ENCODE assay signal across 11 cellular contexts in the genomic region with DNA sequence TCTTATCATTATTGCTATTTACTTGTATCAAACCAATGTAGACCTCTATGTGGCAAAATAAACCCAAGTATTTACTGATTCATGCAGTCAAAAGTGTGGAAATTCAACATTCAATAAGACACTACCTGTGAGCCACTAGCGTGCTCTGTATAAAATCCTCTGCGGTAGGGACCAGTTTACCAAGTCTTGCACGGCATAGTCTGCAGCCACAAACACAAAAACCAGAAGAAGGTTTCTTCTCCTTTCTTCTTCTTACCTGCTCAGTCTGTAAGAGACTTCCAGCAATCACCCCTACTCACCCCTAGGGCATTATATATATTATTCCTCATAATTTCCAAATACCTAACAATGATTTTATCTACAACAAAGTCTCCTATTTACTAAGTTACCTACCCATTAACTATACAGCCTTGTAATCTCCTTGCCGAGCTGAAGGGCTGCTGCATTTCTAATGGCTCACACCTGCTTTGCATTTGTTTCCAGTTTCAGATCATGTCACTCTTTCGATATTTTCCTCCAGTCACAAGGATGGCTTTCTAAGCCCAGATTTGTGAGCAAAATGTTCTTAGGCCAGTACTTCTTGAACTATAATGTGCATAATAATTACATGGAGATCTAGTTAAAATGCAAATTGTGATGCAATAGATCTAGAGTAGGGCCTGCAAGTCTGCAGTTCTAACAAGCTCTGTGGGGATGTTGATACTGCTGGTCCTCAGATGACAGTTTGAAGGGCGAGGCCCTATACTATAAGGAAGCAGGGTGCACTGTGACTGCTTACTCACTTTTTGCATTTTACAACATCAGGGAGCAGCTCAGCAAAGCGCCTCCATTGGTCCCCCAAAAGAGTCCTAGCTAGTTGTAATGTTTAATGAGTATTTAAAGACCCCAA.
DNase-seq lines count a peak whose midpoint lies in the region; ATAC-seq and TF ChIP-seq lines count a peak whose summit lies in the region.
"Had no signal": no experiment of that assay in that cellular context is flagged by ENCODE, and none has a peak within 500 bp of the region (broad histone marks: within the 10 kb centered on the region; RNA-seq: fewer than 3 reads in every experiment).

No MANE protein-coding gene starts in this region.

- H3K4me3 ChIP-seq in GM12864 (ENCODE audit: low read depth, low read length): no peak overlapping the region
- H3K4me3 ChIP-seq: tibial artery had no signal

- DNase-seq in GM12864 (ENCODE audit: low read depth) (peak; percentile 40), OCI-M2 (lab: John Stamatoyannopoulos, UW; ENCODE audit: unreplicated experiment) (no peak), AG08395 (ENCODE audit: low spot score) (no peak), NCI-H345 treated with DMSO at 0.1 percent for 48 hours (lab: John Stamatoyannopoulos, UW; ENCODE audit: unreplicated experiment) (no peak)
- no peak for DNase-seq in activated T-cell treated with anti-CD3 and anti-CD28 coated beads, Interleukin-2, amount 50 U/mL, for 48 hours
- DNase-seq: NCI-H2107, tibial artery had no signal

- TF ChIP-seq CTCF in GM12864 (IDR thresholded peaks at IDR 0.05; ENCODE audit: low read depth, low read length, missing control alignments): no peak

- ATAC-seq in GM19438 (IDR thresholded peaks at IDR 0.05; ENCODE audit: low read depth, unreplicated experiment) (peak; percentile 98), HG02884 (IDR thresholded peaks at IDR 0.05; ENCODE audit: unreplicated experiment) (peak; percentile 99), HG03575 (IDR thresholded peaks at IDR 0.05; ENCODE audit: extremely low read depth, insufficient number of reproducible peaks, low FRiP score, unreplicated experiment) (peak; percentile 97)
- ATAC-seq: Right ventricle myocardium inferior had no signal
